Comparison of ENCODE assay signal across 19 cellular contexts in genomic region chr1:174703309-174703708, GRCh38.
A peak's percentile ranks its signal among the peaks of the same experiment; 100 is the strongest.
DNase-seq lines count a peak whose midpoint lies in the region; ATAC-seq, FAIRE-seq and TF ChIP-seq lines count a peak whose summit lies in the region.
"Had no signal": no experiment of that assay in that cellular context is flagged by ENCODE, and none has a peak within 500 bp of the region (broad histone marks: within the 10 kb centered on the region; RNA-seq: fewer than 3 reads in every experiment).

No MANE protein-coding gene starts in this region.

- no peak for TF ChIP-seq CTCF in A549 (IDR thresholded peaks at IDR 0.05)
- TF ChIP-seq CTCF in IMR-90 (conservative IDR thresholded peaks at IDR 0.05; ENCODE audit: low read depth, low read length): no peak
- TF ChIP-seq CTCF in PC-3 (conservative IDR thresholded peaks at IDR 0.05; ENCODE audit: low read depth, low read length): no peak
- no peak for TF ChIP-seq CTCF in GM13976 (IDR thresholded peaks at IDR 0.05; ENCODE audit: borderline replicate concordance, control extremely low read depth, extremely low read depth, insufficient read depth, missing control alignments)

- H2BK5ac ChIP-seq in IMR-90 (ENCODE audit: low read depth, low read length, poor library complexity, severe bottlenecking): no peak overlapping the region

- no peak overlapping the region for H2BK15ac ChIP-seq in IMR-90 (ENCODE audit: low read depth, low read length)

- no peak overlapping the region for H2BK120ac ChIP-seq in IMR-90 (ENCODE audit: low read depth, low read length)

- H3F3A ChIP-seq in PC-3 (ENCODE audit: low read length, unreplicated experiment): no peaks in the 10 kb centered on the region

- H2AFZ ChIP-seq in IMR-90 (replicated peaks; ENCODE audit: low read length, poor library complexity) (no peak overlapping the region), PC-3 (ENCODE audit: low read length) (no peak overlapping the region)

- H4K91ac ChIP-seq in IMR-90 (ENCODE audit: insufficient read depth, low read depth, low read length): no peak overlapping the region

- ATAC-seq in A549: no peak
- no peak for ATAC-seq in IMR-90 (ENCODE audit: low read depth)
- ATAC-seq in PC-3: no peak
- ATAC-seq: CD8-positive, alpha-beta T cell had no signal

- H3K27me3 ChIP-seq in IMR-90 (ENCODE audit: control insufficient read depth, insufficient read depth, low read length) (no peaks in the 10 kb centered on the region), PC-3 (ENCODE audit: low read length) (no peaks in the 10 kb centered on the region)
- H3K27me3 ChIP-seq: BLaER1 treated with 17β-estradiol and CSF1 and Interleukin-3, amounts not matched to agents 10 nM and 100 nM had no signal

- no peak for TF ChIP-seq RAD21 in A549 (conservative IDR thresholded peaks at IDR 0.05 in 1 of 2, IDR thresholded peaks at IDR 0.05 in 1 of 2)
- no peak for TF ChIP-seq RAD21 in IMR-90 (IDR thresholded peaks at IDR 0.05; ENCODE audit: low read length)

- BruUV-seq in IMR-90 (replicated peaks; lab: Mats Ljungman, UMichigan) (no TSS peak), PC-3 (replicated peaks; lab: Mats Ljungman, UMichigan) (no TSS peak)

- no peak overlapping the region for H4K5ac ChIP-seq in IMR-90 (ENCODE audit: low read depth, low read length)

- H3K23ac ChIP-seq in IMR-90 (ENCODE audit: low read depth, low read length): no peak overlapping the region

- H3K79me1 ChIP-seq in IMR-90 (ENCODE audit: low read depth in 1 of 2, low read length in 2 of 2): no peaks in the 10 kb centered on the region

- no peak overlapping the region for H3K4ac ChIP-seq in IMR-90 (ENCODE audit: low read depth, low read length)

- FAIRE-seq in A549 (lab: Jason Lieb, UNC): no peak
- FAIRE-seq: D721Med, GM12891, GM18507 had no signal

- H3K9ac ChIP-seq in IMR-90 (ENCODE audit: low read depth, low read length) (no peak overlapping the region), PC-3 (ENCODE audit: low read length) (no peak overlapping the region)
- H3K9ac ChIP-seq: BLaER1 treated with 17β-estradiol and CSF1 and Interleukin-3, amounts not matched to agents 10 nM and 100 nM had no signal

- POLR2A ChIA-PET in A549 (lab: Yijun Ruan, JAX) (interaction anchor here (0.5 kb wide), 1 partner anchor 25 kb away, joined by 3 read pairs; no protein-coding TSS in a partner anchor), IMR-90 (lab: Charles Lee; ENCODE audit: unreplicated experiment) (no interaction called here), PC-3 (lab: Charles Lee; ENCODE audit: unreplicated experiment) (no interaction called here)

- H3K79me2 ChIP-seq in PC-3 (ENCODE audit: low read length): no peaks in the 10 kb centered on the region

- no peak overlapping the region for H3K18ac ChIP-seq in IMR-90 (ENCODE audit: low read depth, low read length)

- H3K14ac ChIP-seq in IMR-90 (replicated peaks; ENCODE audit: low read depth, low read length): no peak overlapping the region

- H4K8ac ChIP-seq in IMR-90 (ENCODE audit: low read depth in 2 of 2, low read length in 2 of 2): no peak overlapping the region

- H3K4me1 ChIP-seq in A549: no peaks in the 10 kb centered on the region
- H3K4me1 ChIP-seq in IMR-90 (ENCODE audit: control insufficient read depth, insufficient read depth, low read length): no peaks in the 10 kb centered on the region
- peaks cover 5% of the 10 kb centered on the region; the same call in 1 of the 2 replicates for H3K4me1 ChIP-seq in PC-3 (ENCODE audit: insufficient read depth, low read length)
- H3K4me1 ChIP-seq: Caco-2 had no signal

- no peak for DNase-seq in A549 (ENCODE audit: low read depth in 1 of 2, low spot score in 1 of 2)
- no peak for DNase-seq in IMR-90
- DNase-seq in NCI-H526 treated with DMSO at 0.1 percent for 48 hours (lab: John Stamatoyannopoulos, UW): peak; percentile 88
- no peak for DNase-seq in PC-3
- DNase-seq in NCI-H446 (lab: John Stamatoyannopoulos, UW): no peak
- DNase-seq in GM13976 (ENCODE audit: low spot score): no peak
- DNase-seq: 8988T; AML-193; Caco-2; Calu3; CD4-positive, alpha-beta T cell; CD8-positive, alpha-beta T cell; DMS79 treated with DMSO at 0.1 percent for 48 hours; GF-D8 had no signal

- no peak overlapping the region for H2BK20ac ChIP-seq in IMR-90 (ENCODE audit: low read depth, low read length)

- dilution Hi-C loops in IMR-90 (cut with HindIII; ENCODE audit: low sequenced_read_pairs, unreplicated experiment): loop anchor here (25.0 kb wide), 1 partner anchor 441 kb away; no protein-coding TSS in a partner anchor

- no peak overlapping the region for H2AK5ac ChIP-seq in IMR-90 (ENCODE audit: low read depth, low read length)

- CTCF ChIA-PET in A549 (lab: Yijun Ruan, JAX) (no interaction called here), IMR-90 (lab: Yijun Ruan, JAX) (no interaction called here), PC-3 (lab: Charles Lee) (no interaction called here)

- no peak overlapping the region for H2AK9ac ChIP-seq in IMR-90 (replicated peaks; ENCODE audit: low read depth, low read length, poor library complexity)

- H3K27ac ChIP-seq in A549: no peak overlapping the region
- H3K27ac ChIP-seq in IMR-90 (ENCODE audit: insufficient read depth, low read length): no peak overlapping the region
- H3K27ac ChIP-seq in PC-3 (ENCODE audit: low read length): no peak overlapping the region
- H3K27ac ChIP-seq: BLaER1 treated with 17β-estradiol and CSF1 and Interleukin-3, amounts not matched to agents 10 nM and 100 nM; C4-2B had no signal

- H3K36me3 ChIP-seq in IMR-90 (ENCODE audit: control insufficient read depth, insufficient read depth, low read length): no peaks in the 10 kb centered on the region
- H3K36me3 ChIP-seq in PC-3 (ENCODE audit: low read depth, low read length): no peaks in the 10 kb centered on the region

- intact Hi-C loops in IMR-90 (cut with micrococcal nuclease) (no loop called here), PC-3 (cut with micrococcal nuclease) (no loop called here)

- H3K9me2 ChIP-seq in PC-3 (replicated peaks; ENCODE audit: low read length): no peaks in the 10 kb centered on the region

- WGBS in A549 (ENCODE audit: missing lambda C conversion rate): 90% methylated on average over 3 of the region's 3 CpGs
- WGBS in IMR-90 (ENCODE audit: extremely low coverage in 2 of 2, insufficient read length in 1 of 2), 2 experiments: no CpG with 5 or more reads among the region's 3 CpGs

- H3K4me2 ChIP-seq in A549 (no peak overlapping the region), IMR-90 (ENCODE audit: low read depth, low read length) (no peak overlapping the region), PC-3 (ENCODE audit: low read length) (no peak overlapping the region)
- H3K4me2 ChIP-seq: BLaER1 treated with 17β-estradiol and CSF1 and Interleukin-3, amounts not matched to agents 10 nM and 100 nM had no signal

- no peak for TF ChIP-seq EP300 in A549 (IDR thresholded peaks at IDR 0.05)

- H3K4me3 ChIP-seq in A549: no peak overlapping the region
- H3K4me3 ChIP-seq in IMR-90 (ENCODE audit: insufficient read depth, low read depth, low read length): no peak overlapping the region
- no peak overlapping the region for H3K4me3 ChIP-seq in PC-3 (ENCODE audit: low read length)
- H3K4me3 ChIP-seq: BLaER1 treated with 17β-estradiol and CSF1 and Interleukin-3, amounts not matched to agents 10 nM and 100 nM had no signal

- H3K9me1 ChIP-seq in IMR-90 (ENCODE audit: insufficient read depth, low read length): no peaks in the 10 kb centered on the region

- H4K20me1 ChIP-seq in IMR-90 (ENCODE audit: insufficient read depth, low read length) (no peaks in the 10 kb centered on the region), PC-3 (ENCODE audit: low read length) (no peaks in the 10 kb centered on the region)
- H4K20me1 ChIP-seq: BLaER1 treated with 17β-estradiol and CSF1 and Interleukin-3, amounts not matched to agents 10 nM and 100 nM had no signal

- no peaks in the 10 kb centered on the region for H3K9me3 ChIP-seq in A549
- no peaks in the 10 kb centered on the region for H3K9me3 ChIP-seq in IMR-90 (ENCODE audit: control insufficient read depth, insufficient read depth, low read length)
- H3K9me3 ChIP-seq in PC-3 (ENCODE audit: low read length): no peaks in the 10 kb centered on the region
- H3K9me3 ChIP-seq: BLaER1 treated with 17β-estradiol and CSF1 and Interleukin-3, amounts not matched to agents 10 nM and 100 nM; Caco-2 had no signal

- TF ChIP-seq POLR2A in A549 (IDR thresholded peaks at IDR 0.05; ENCODE audit: low read length): no peak
- no peak for TF ChIP-seq POLR2A in IMR-90 (IDR thresholded peaks at IDR 0.05; ENCODE audit: low read depth, low read length)

- in situ Hi-C loops in IMR-90 (cut with MboI; ENCODE audit: low sequenced_read_pairs) (no loop called here), GM13976 (cut with MboI; ENCODE audit: low sequenced_read_pairs, unreplicated experiment) (no loop called here)

- H3K56ac ChIP-seq in IMR-90 (ENCODE audit: extremely low read depth, insufficient read depth, low read length): no peak overlapping the region

TF ChIP-seq in A549, 52 proteins besides CTCF, POLR2A, EP300 and RAD21:
- no peak for TF ChIP-seq ZSCAN20 (CRISPR knock-in tag; IDR thresholded peaks at IDR 0.05)
- TF ChIP-seq MAFK (IDR thresholded peaks at IDR 0.05; ENCODE audit: partially characterized antibody): peak; percentile 61
- TF ChIP-seq RARB (CRISPR knock-in tag; IDR thresholded peaks at IDR 0.05): no peak
- no peak for TF ChIP-seq KDM1A (IDR thresholded peaks at IDR 0.05; ENCODE audit: low read depth)
- no peak for TF ChIP-seq RNF2 (IDR thresholded peaks at IDR 0.05; ENCODE audit: borderline replicate concordance, low read depth)

TF ChIP-seq in IMR-90, 13 proteins besides CTCF, POLR2A, EP300 and RAD21:
- TF ChIP-seq MAFK (IDR thresholded peaks at IDR 0.05; ENCODE audit: low read depth, low read length): peak; percentile 23; the same call in 1 of the 2 replicates
- no peak for TF ChIP-seq RFX5 (IDR thresholded peaks at IDR 0.05; ENCODE audit: low read depth, low read length)
